Comparison of ENCODE assay signal across 23 cellular contexts in the genomic region with DNA sequence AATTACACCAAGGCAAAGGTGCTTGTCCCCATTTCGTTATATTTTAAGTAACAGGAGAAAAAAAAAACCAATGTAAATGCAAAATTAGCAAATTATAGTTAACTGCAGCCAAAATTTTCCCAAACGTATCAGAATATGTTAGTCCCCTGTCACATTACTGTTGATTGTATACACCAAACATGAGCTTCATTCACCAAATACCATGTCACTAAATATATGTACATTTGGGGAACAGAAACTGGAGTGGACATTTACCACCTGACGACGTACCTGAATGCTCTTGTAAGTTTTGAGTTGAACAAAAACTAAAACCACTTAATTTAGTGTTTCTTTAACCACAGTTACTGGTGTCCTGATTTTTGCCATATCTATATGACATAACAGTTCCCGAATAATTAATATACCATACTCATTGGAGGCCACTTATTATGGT. TPM values are rescaled to one million over a fixed set of nuclear protein-coding genes. Genes with fewer than 3 reads are reported as not detected.
A peak's percentile ranks its signal among the peaks of the same experiment; 100 is the strongest.
DNase-seq lines count a peak whose midpoint lies in the region; ATAC-seq and TF ChIP-seq lines count a peak whose summit lies in the region.
"Had no signal": no experiment of that assay in that cellular context is flagged by ENCODE, and none has a peak within 500 bp of the region (broad histone marks: within the 10 kb centered on the region; RNA-seq: fewer than 3 reads in every experiment).

No MANE protein-coding gene starts in this region.

- in situ Hi-C loops in IMR-90 (cut with MboI; ENCODE audit: low sequenced_read_pairs), result loop anchor here (10.0 kb wide), 2 partner anchors 452 to 592 kb away; no protein-coding TSS in a partner anchor

- no peaks in the 10 kb centered on the region for H3K9me1 ChIP-seq in IMR-90 (ENCODE audit: insufficient read depth, low read length)

- H4K20me1 ChIP-seq in IMR-90 (ENCODE audit: insufficient read depth, low read length), result no peaks in the 10 kb centered on the region
- H4K20me1 ChIP-seq in neural cell (ENCODE audit: insufficient read depth), result no peaks in the 10 kb centered on the region

- no peak overlapping the region for H4K5ac ChIP-seq in IMR-90 (ENCODE audit: low read depth, low read length)

- H3K79me2 ChIP-seq in neural cell (replicated peaks; ENCODE audit: insufficient read depth, low read length), result no peaks in the 10 kb centered on the region

- no peak overlapping the region for H2BK5ac ChIP-seq in IMR-90 (ENCODE audit: low read depth, low read length, poor library complexity, severe bottlenecking)

- no peak overlapping the region for H3K4me3 Mint-ChIP-seq in CD4-positive, alpha-beta T cell
- peak overlapping the region; percentile 94 for H3K4me3 Mint-ChIP-seq in activated T-helper 17 cell treated with anti-CD3 and anti-CD28 coated beads, Interleukin-2, amount 50 U/mL, for 72 hours
- H3K4me3 Mint-ChIP-seq: activated naive CD4-positive, alpha-beta T cell treated with anti-CD3 and anti-CD28 coated beads, Interleukin-2, amount 50 U/mL, for 24 hours; GM23338; nephron progenitor cell; stimulated activated effector memory CD8-positive, alpha-beta T cell treated with anti-CD3 and anti-CD28 coated beads, Interleukin-12 subunit alpha, Interleukin-12 subunit beta, amount 100 ng/mL, for 72 hours had no signal

- H3K14ac ChIP-seq in IMR-90 (replicated peaks; ENCODE audit: low read depth, low read length), result no peak overlapping the region

- H4K91ac ChIP-seq in IMR-90 (ENCODE audit: insufficient read depth, low read depth, low read length), result no peak overlapping the region

- no peak for TF ChIP-seq POLR2A in IMR-90 (IDR thresholded peaks at IDR 0.05; ENCODE audit: low read depth, low read length)

- H3K27me3 Mint-ChIP-seq in CD4-positive, alpha-beta T cell, result no peaks in the 10 kb centered on the region
- no peaks in the 10 kb centered on the region for H3K27me3 Mint-ChIP-seq in activated T-helper 17 cell treated with anti-CD3 and anti-CD28 coated beads, Interleukin-2, amount 50 U/mL, for 72 hours
- H3K27me3 Mint-ChIP-seq: activated naive CD4-positive, alpha-beta T cell treated with anti-CD3 and anti-CD28 coated beads, Interleukin-2, amount 50 U/mL, for 24 hours had no signal

- H3K9ac ChIP-seq in IMR-90 (ENCODE audit: low read depth, low read length) (no peak overlapping the region), neural cell (ENCODE audit: low read length) (no peak overlapping the region)

- H3F3A ChIP-seq in neural cell (ENCODE audit: insufficient read depth, low read length, poor library complexity, severe bottlenecking), result peaks cover 9% of the 10 kb centered on the region

- no peak overlapping the region for H2BK15ac ChIP-seq in IMR-90 (ENCODE audit: low read depth, low read length)

- no peak for DNase-seq in CD4-positive, alpha-beta T cell
- no peak for DNase-seq in IMR-90
- DNase-seq in AML-193 (lab: John Stamatoyannopoulos, UW), result no peak
- DNase-seq in NCI-H82 (lab: John Stamatoyannopoulos, UW), result no peak
- DNase-seq: activated CD4-positive, alpha-beta T cell treated with anti-CD3 and anti-CD28 coated beads for 1 hour; activated CD8-positive, alpha-beta memory T cell treated with anti-CD3 and anti-CD28 coated beads for 24 hours; activated T-cell treated with anti-CD3 and anti-CD28 coated beads, Interleukin-2, amount 50 U/mL, for 48 hours; DMS79; MG63; NCI-H1436 treated with DMSO at 0.1 percent for 48 hours; nephron progenitor cell; testis had no signal

- H3K4me1 ChIP-seq in IMR-90 (ENCODE audit: control insufficient read depth, insufficient read depth, low read length), result peaks cover 18% of the 10 kb centered on the region

- no peak for ATAC-seq in CD4-positive, alpha-beta T cell (ENCODE audit: poor library complexity)
- no peak for ATAC-seq in IMR-90 (ENCODE audit: low read depth)
- ATAC-seq in activated T-helper 17 cell treated with anti-CD3 and anti-CD28 coated beads, Interleukin-2, amount 50 U/mL, for 72 hours (replicated peaks), result no peak
- ATAC-seq in HG02981 (IDR thresholded peaks at IDR 0.05; ENCODE audit: unreplicated experiment), result no peak
- ATAC-seq: GM23338; HepG2; left lobe of liver; Right ventricle myocardium inferior; stimulated activated effector memory CD8-positive, alpha-beta T cell treated with anti-CD3 and anti-CD28 coated beads, Interleukin-12 subunit alpha, Interleukin-12 subunit beta, amount 100 ng/mL, for 72 hours had no signal

- 0 out of 2 replicates have a peak overlapping the region, but pooled peaks have one; percentile 39 for H2BK120ac ChIP-seq in IMR-90 (ENCODE audit: low read depth, low read length)

- peak overlapping the region; percentile 85 for H3K27ac Mint-ChIP-seq in CD4-positive, alpha-beta T cell
- no peak overlapping the region for H3K27ac Mint-ChIP-seq in activated T-helper 17 cell treated with anti-CD3 and anti-CD28 coated beads, Interleukin-2, amount 50 U/mL, for 72 hours
- H3K27ac Mint-ChIP-seq: activated naive CD4-positive, alpha-beta T cell treated with anti-CD3 and anti-CD28 coated beads, Interleukin-2, amount 50 U/mL, for 24 hours; GM23338; nephron progenitor cell; stimulated activated effector memory CD8-positive, alpha-beta T cell treated with anti-CD3 and anti-CD28 coated beads, Interleukin-12 subunit alpha, Interleukin-12 subunit beta, amount 100 ng/mL, for 72 hours had no signal

- H2AFZ ChIP-seq in IMR-90 (replicated peaks; ENCODE audit: low read length, poor library complexity) (no peak overlapping the region), neural cell (ENCODE audit: low read depth, low read length) (no peak overlapping the region)
- H2AFZ ChIP-seq: GM23338 had no signal

- no peak overlapping the region for H3K4me3 ChIP-seq in IMR-90 (ENCODE audit: insufficient read depth, low read depth, low read length)
- H3K4me3 ChIP-seq in neural cell (ENCODE audit: low read length), result no peak overlapping the region
- H3K4me3 ChIP-seq: GM23338, MG63, prostate gland, testis had no signal

- no peak for TF ChIP-seq RAD21 in IMR-90 (IDR thresholded peaks at IDR 0.05; ENCODE audit: low read length)
- TF ChIP-seq RAD21 in neural cell (conservative IDR thresholded peaks at IDR 0.05), result no peak

- H3K56ac ChIP-seq in IMR-90 (ENCODE audit: extremely low read depth, insufficient read depth, low read length), result no peak overlapping the region

- no peak overlapping the region for H3K18ac ChIP-seq in IMR-90 (ENCODE audit: low read depth, low read length)

- peaks cover 21% of the 10 kb centered on the region for H3K36me3 Mint-ChIP-seq in CD4-positive, alpha-beta T cell (ENCODE audit: low read depth)
- peaks cover 26% of the 10 kb centered on the region for H3K36me3 Mint-ChIP-seq in activated T-helper 17 cell treated with anti-CD3 and anti-CD28 coated beads, Interleukin-2, amount 50 U/mL, for 72 hours (ENCODE audit: low read depth)
- H3K36me3 Mint-ChIP-seq: activated naive CD4-positive, alpha-beta T cell treated with anti-CD3 and anti-CD28 coated beads, Interleukin-2, amount 50 U/mL, for 24 hours; immature natural killer cell had no signal

- no TSS peak for BruUV-seq in IMR-90 (replicated peaks; lab: Mats Ljungman, UMichigan)

- POLR2A ChIA-PET in CD4-positive, alpha-beta T cell (lab: Charles Lee), result interaction anchor here (0.6 kb wide), 1 partner anchor 187 kb away, joined by 3 read pairs; no protein-coding TSS in a partner anchor
- POLR2A ChIA-PET in IMR-90 (lab: Charles Lee; ENCODE audit: unreplicated experiment), result no interaction called here

- dilution Hi-C loops in IMR-90 (cut with HindIII; ENCODE audit: low sequenced_read_pairs, unreplicated experiment), result no loop called here

- H3K4me2 ChIP-seq in IMR-90 (ENCODE audit: low read depth, low read length) (no peak overlapping the region), neural cell (ENCODE audit: low read length) (no peak overlapping the region)
- H3K4me2 ChIP-seq: GM23338 had no signal

- CTCF ChIA-PET in CD4-positive, alpha-beta T cell (lab: Charles Lee), result interaction anchor here (1.0 to 1.4 kb wide), 3 partner anchors 132 to 1036 kb away, joined by 3 to 7 read pairs (median 4); no protein-coding TSS in a partner anchor
- CTCF ChIA-PET in IMR-90 (lab: Yijun Ruan, JAX), result interaction anchor here (0.6 to 0.7 kb wide), 4 partner anchors 25 to 1298 kb away, joined by 3 to 6 read pairs (median 5); no protein-coding TSS in a partner anchor

- no peak overlapping the region for H4K8ac ChIP-seq in IMR-90 (ENCODE audit: low read depth in 2 of 2, low read length in 2 of 2)

- no peak overlapping the region for H3K27ac ChIP-seq in CD4-positive, alpha-beta T cell (ENCODE audit: low read depth, low read length)
- H3K27ac ChIP-seq in IMR-90 (ENCODE audit: insufficient read depth, low read length), result no peak overlapping the region
- H3K27ac ChIP-seq in neural cell (ENCODE audit: low read length), result no peak overlapping the region

- no peaks in the 10 kb centered on the region for H3K27me3 ChIP-seq in CD4-positive, alpha-beta T cell (ENCODE audit: control insufficient read depth, insufficient read depth, low read length)
- H3K27me3 ChIP-seq in IMR-90 (ENCODE audit: control insufficient read depth, insufficient read depth, low read length), result no peaks in the 10 kb centered on the region
- peaks cover 8% of the 10 kb centered on the region for H3K27me3 ChIP-seq in neural cell (ENCODE audit: insufficient read depth, low read depth, low read length)
- H3K27me3 ChIP-seq: MG63, testis had no signal

- no peaks in the 10 kb centered on the region for H3K9me3 ChIP-seq in CD4-positive, alpha-beta T cell (ENCODE audit: control insufficient read depth, low read length)
- 0 out of 2 replicates have a peak, but pooled peaks cover 2% of the 10 kb centered on the region for H3K9me3 ChIP-seq in IMR-90 (ENCODE audit: control insufficient read depth, insufficient read depth, low read length)
- H3K9me3 ChIP-seq in neural cell (ENCODE audit: low read length), result no peaks in the 10 kb centered on the region
- H3K9me3 ChIP-seq: MG63, prostate gland, testis had no signal

- TF ChIP-seq CTCF in CD4-positive, alpha-beta T cell (IDR thresholded peaks at IDR 0.05), result peak; percentile 44
- no peak for TF ChIP-seq CTCF in IMR-90 (conservative IDR thresholded peaks at IDR 0.05; ENCODE audit: low read depth, low read length)
- no peak for TF ChIP-seq CTCF in neural cell (IDR thresholded peaks at IDR 0.05; ENCODE audit: poor library complexity, severe bottlenecking)

- no CpG with 5 or more reads among the region's 5 CpGs for WGBS in IMR-90 (ENCODE audit: extremely low coverage in 2 of 2, insufficient read length in 1 of 2), 2 experiments

- H3K9me3 Mint-ChIP-seq in CD4-positive, alpha-beta T cell, result no peaks in the 10 kb centered on the region
- H3K9me3 Mint-ChIP-seq in activated T-helper 17 cell treated with anti-CD3 and anti-CD28 coated beads, Interleukin-2, amount 50 U/mL, for 72 hours, result no peaks in the 10 kb centered on the region
- H3K9me3 Mint-ChIP-seq: activated naive CD4-positive, alpha-beta T cell treated with anti-CD3 and anti-CD28 coated beads, Interleukin-2, amount 50 U/mL, for 24 hours; immature natural killer cell; stimulated activated effector memory CD8-positive, alpha-beta T cell treated with anti-CD3 and anti-CD28 coated beads, Interleukin-12 subunit alpha, Interleukin-12 subunit beta, amount 100 ng/mL, for 72 hours had no signal

- no peak overlapping the region for H3K23ac ChIP-seq in IMR-90 (ENCODE audit: low read depth, low read length)

- intact Hi-C loops in CD4-positive, alpha-beta T cell (cut with DNase I, micrococcal nuclease), result loop anchor here (1.0 to 10.0 kb wide), 10 partner anchors 118 to 1520 kb away; partner anchors contain the start of genes PPP4R2 (in 1 of the 2) and SHQ1 (in 1 of the 2)
- intact Hi-C loops in IMR-90 (cut with micrococcal nuclease), result loop anchor here (1.0 to 10.0 kb wide), 6 partner anchors 282 to 1037 kb away; no protein-coding TSS in a partner anchor

- H3K9me2 ChIP-seq in neural cell (ENCODE audit: insufficient read depth, low read length), result no peaks in the 10 kb centered on the region

- H3K4me1 Mint-ChIP-seq in CD4-positive, alpha-beta T cell (ENCODE audit: low read depth), result peaks cover 27% of the 10 kb centered on the region
- peaks cover 19% of the 10 kb centered on the region for H3K4me1 Mint-ChIP-seq in activated T-helper 17 cell treated with anti-CD3 and anti-CD28 coated beads, Interleukin-2, amount 50 U/mL, for 72 hours

- no peak overlapping the region for H2AK5ac ChIP-seq in IMR-90 (ENCODE audit: low read depth, low read length)

- no peak for TF ChIP-seq EP300 in neural cell (conservative IDR thresholded peaks at IDR 0.05; ENCODE audit: poor library complexity, severe bottlenecking)

- H2BK20ac ChIP-seq in IMR-90 (ENCODE audit: low read depth, low read length), result peak overlapping the region; percentile 71; the same call in 1 of the 2 replicates

- H3K36me3 ChIP-seq in IMR-90 (ENCODE audit: control insufficient read depth, insufficient read depth, low read length) (no peaks in the 10 kb centered on the region), neural cell (ENCODE audit: insufficient read depth, low read length) (no peaks in the 10 kb centered on the region)
- H3K36me3 ChIP-seq: MG63, prostate gland had no signal

- no peak overlapping the region for H2AK9ac ChIP-seq in IMR-90 (replicated peaks; ENCODE audit: low read depth, low read length, poor library complexity)

- H3K4ac ChIP-seq in IMR-90 (ENCODE audit: low read depth, low read length), result no peak overlapping the region; the same call in 1 of the 2 replicates

- peaks cover 8 to 32% of the 10 kb centered on the region in 2 experiments; a peak in 3 of 4 replicates for H3K79me1 ChIP-seq in IMR-90 (ENCODE audit: low read depth in 1 of 2, low read length in 2 of 2)

RNA-seq across cellular contexts. Expression of gene FOXP1, which starts 3.3 kb away (rescaled TPM):
- 100 to 1,000 TPM; 493 to 508 TPM for total RNA-seq in CD4-positive, alpha-beta T cell
- total RNA-seq in IMR-90 (2012; rRNA removed), result 128 and 132 TPM in 2 replicates
- 37.0 and 43.3 TPM in 2 replicates for polyA plus RNA-seq in IMR-90 (2012; rRNA removed)
- 9.9 and 20.0 TPM in 2 replicates for polyA plus RNA-seq in IMR-90 (2012; cell fraction: cytosol; rRNA removed)
- 21.2 and 46.2 TPM in 2 replicates for polyA plus RNA-seq in IMR-90 (2012; cell fraction: nucleus; rRNA removed; ENCODE audit: low replicate concordance)
- 100 to 1,000 TPM; 101 to 171 TPM for total RNA-seq in activated T-helper 17 cell treated with anti-CD3 and anti-CD28 coated beads, Interleukin-2, amount 50 U/mL, for 72 hours
- polyA plus RNA-seq in neural cell, result 5.6 and 6.1 TPM in 2 replicates
- polyA minus RNA-seq in neural cell, result 53.6 and 55.8 TPM in 2 replicates
